In the genomic region with DNA sequence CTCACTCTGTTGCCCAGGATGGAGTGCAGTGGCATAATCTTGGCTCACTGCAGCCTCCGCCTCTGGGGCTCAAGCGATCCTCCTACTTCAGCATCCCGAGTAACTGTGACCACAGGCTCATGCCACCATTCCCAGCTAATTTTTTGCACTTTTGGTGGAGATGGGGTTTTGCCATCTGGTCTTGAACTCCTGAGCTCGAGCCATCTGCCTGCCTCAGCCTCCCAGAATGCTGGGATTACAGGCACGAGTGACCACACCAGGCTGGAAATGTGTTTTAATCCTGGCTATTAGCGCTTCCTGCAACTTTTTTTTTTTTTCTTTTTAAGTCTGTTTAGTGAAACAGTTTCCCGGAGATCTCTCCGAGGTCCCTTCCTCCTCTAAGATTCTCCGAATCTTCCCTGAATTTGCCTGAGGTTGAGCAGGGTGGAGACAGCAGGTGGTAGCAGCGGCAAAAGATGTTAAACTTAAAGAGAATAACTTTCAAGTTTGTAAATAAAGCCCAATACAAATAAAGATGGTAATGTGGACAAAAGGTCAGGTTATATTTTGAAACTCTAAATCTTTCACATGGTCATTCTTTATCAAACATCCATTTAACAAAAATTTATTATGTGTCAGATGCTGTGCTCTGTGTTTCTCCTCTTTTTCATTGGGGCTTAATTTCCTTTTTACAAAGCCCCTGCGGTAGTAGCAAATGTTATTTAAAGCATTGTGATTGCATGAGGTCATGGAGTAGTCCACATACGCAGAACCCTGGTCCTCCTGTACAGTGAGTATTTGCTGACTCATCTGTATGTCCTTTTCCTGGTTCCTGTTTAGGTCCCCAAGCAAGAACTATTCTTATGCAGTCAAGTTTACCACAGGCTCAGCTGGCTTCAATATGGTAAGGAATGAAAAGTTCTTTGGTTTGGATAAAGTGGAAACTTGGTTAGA, we compare ENCODE assay signal across 8 cellular contexts.
DNase-seq lines count a peak whose midpoint lies in the region; ATAC-seq and TF ChIP-seq lines count a peak whose summit lies in the region.

No MANE protein-coding gene starts in this region.

- TF ChIP-seq CTCF in lung (IDR thresholded peaks at IDR 0.05; ENCODE audit: control extremely low read depth, extremely low read depth), result no peak

- WGBS in lung, 2 donors, result 60 to 66% methylated on average over 12 of the region's 12 CpGs

- H3K27ac ChIP-seq in lung (ENCODE audit: low read depth in 1 of 2, low read length in 1 of 2), result no peak overlapping the region

- DNase-seq in Caki2 (ENCODE audit: low read depth), result peak; percentile 93
- DNase-seq in NCI-H510A treated with DMSO at 0.1 percent for 48 hours (lab: John Stamatoyannopoulos, UW), result peak; percentile 59
- peak; percentile 97 for DNase-seq in dermis blood vessel endothelial cell
- DNase-seq in lung (ENCODE audit: low spot score), result no peak
- no peak for DNase-seq in NCI-H187 treated with DMSO at 0.1 percent for 48 hours (lab: John Stamatoyannopoulos, UW)
- DNase-seq in NCI-H345 (lab: John Stamatoyannopoulos, UW), result no peak
- no peak for DNase-seq in GF-D8 (lab: John Stamatoyannopoulos, UW)

- no peaks in the 10 kb centered on the region for H3K9me3 ChIP-seq in lung (ENCODE audit: control insufficient read depth in 2 of 2, insufficient read depth in 1 of 2, low read length in 1 of 2)

- no peaks in the 10 kb centered on the region for H3K27me3 ChIP-seq in lung (ENCODE audit: control insufficient read depth, insufficient read depth)

- in situ Hi-C loops in Caki2 (cut with HindIII; ENCODE audit: low pct_unique_long_range_greater_than_20kb, low sequenced_read_pairs), result no loop called here

- H3K4me1 ChIP-seq in lung (ENCODE audit: control insufficient read depth in 2 of 2, insufficient read depth in 2 of 2, low read length in 2 of 2), result no peaks in the 10 kb centered on the region

- peaks cover 3 to 6% of the 10 kb centered on the region in 2 donors for H3K36me3 ChIP-seq in lung (ENCODE audit: control insufficient read depth in 2 of 2, insufficient read depth in 2 of 2, low read length in 2 of 2)

- ATAC-seq in lung (ENCODE audit: insufficient read depth, low FRiP score), result peak; percentile 81
- no peak for ATAC-seq in GM21526 (IDR thresholded peaks at IDR 0.05; ENCODE audit: low FRiP score, unreplicated experiment)

- H3K4me3 ChIP-seq in lung, result no peak overlapping the region

Comparison
In these comparisons a context has a peak if more than half of its experiments do, and no peak if none do; other contexts are left out.
1. DNase-seq: peak in Caki2 (single experiment), NCI-H510A treated with DMSO at 0.1 percent for 48 hours (single experiment) and dermis blood vessel endothelial cell (single experiment); none in lung (single experiment), NCI-H187 treated with DMSO at 0.1 percent for 48 hours (single experiment), NCI-H345 (single experiment) and GF-D8 (single experiment).